Comparison of ENCODE assay signal across 25 cellular contexts in genomic region chr7:739964-740942, GRCh38. TPM values are rescaled to one million over a fixed set of nuclear protein-coding genes. Genes with fewer than 3 reads are reported as not detected.
DNase-seq lines count a peak whose midpoint lies in the region; ATAC-seq, FAIRE-seq and TF ChIP-seq lines count a peak whose summit lies in the region.
"Had no signal": no experiment of that assay in that cellular context is flagged by ENCODE, and none has a peak within 500 bp of the region (broad histone marks: within the 10 kb centered on the region; RNA-seq: fewer than 3 reads in every experiment).

No MANE protein-coding gene starts in this region.

- ATAC-seq in GM19395 (IDR thresholded peaks at IDR 0.05; ENCODE audit: unreplicated experiment), result no peak

- FAIRE-seq in GM12892 (lab: Jason Lieb, UNC), result no peak
- FAIRE-seq: G401.6 had no signal

- H3K36me3 ChIP-seq in HUES6 (ENCODE audit: control insufficient read depth, insufficient read depth, low read length), result peaks cover 52% of the 10 kb centered on the region

- H3K27me3 ChIP-seq in HUES6 (ENCODE audit: control insufficient read depth, insufficient read depth, low read length), result no peaks in the 10 kb centered on the region
- H3K27me3 ChIP-seq: BLaER1 treated with 17β-estradiol and CSF1 and Interleukin-3, amounts not matched to agents 10 nM and 100 nM; esophagus squamous epithelium; transverse colon had no signal

- intact Hi-C loops in posterior vena cava (cut with DNase I), result no loop called here

- TF ChIP-seq POLR2A in GM12892 (IDR thresholded peaks at IDR 0.05; ENCODE audit: low read depth, low read length), result 0 out of 2 replicates have a peak, but pooled peaks have one; percentile 21

- H3K9me3 ChIP-seq in HUES6 (ENCODE audit: control insufficient read depth, insufficient read depth, low read depth, low read length), result peaks cover 3% of the 10 kb centered on the region
- H3K9me3 ChIP-seq: esophagus squamous epithelium, HAP-1, transverse colon had no signal

- H3K9me3 Mint-ChIP-seq in glutamatergic neuron (ENCODE audit: unreplicated experiment), result peaks cover 5% of the 10 kb centered on the region
- H3K9me3 Mint-ChIP-seq: dendritic cell treated with granulocyte-macrophage colony-stimulating factor and Interleukin-4, amounts not matched to agents 40 ng/mL and 50 ng/mL, for 4 days; endodermal cell had no signal

- TF ChIP-seq CTCF in glutamatergic neuron (IDR thresholded peaks at IDR 0.05; ENCODE audit: partially characterized antibody, unreplicated experiment), result no peak

- no peaks in the 10 kb centered on the region for H3K4me1 ChIP-seq in HUES6 (ENCODE audit: control insufficient read depth, insufficient read depth, low read length)
- H3K4me1 ChIP-seq: HAP-1, transverse colon had no signal

- no peak overlapping the region for H3K4me3 Mint-ChIP-seq in glutamatergic neuron (ENCODE audit: unreplicated experiment)
- H3K4me3 Mint-ChIP-seq: activated naive CD8-positive, alpha-beta T cell; dendritic cell treated with granulocyte-macrophage colony-stimulating factor and Interleukin-4, amounts not matched to agents 40 ng/mL and 50 ng/mL, for 4 days; endodermal cell; T-helper 2 cell treated with Interferon-gamma antibody and Interleukin-4, amounts not matched to agents 5 μg/mL and 100 μg/mL, for 36 hours had no signal

- peaks cover 5% of the 10 kb centered on the region for H3K4me1 Mint-ChIP-seq in glutamatergic neuron (ENCODE audit: low read depth, unreplicated experiment)
- H3K4me1 Mint-ChIP-seq: endodermal cell had no signal

- H3K36me3 Mint-ChIP-seq in glutamatergic neuron (ENCODE audit: unreplicated experiment), result no peaks in the 10 kb centered on the region

- DNase-seq in GM12892 (ENCODE audit: insufficient read length) (no peak), glutamatergic neuron (peak; percentile 13), posterior vena cava (ENCODE audit: low spot score) (peak; percentile 73), activated gamma-delta T cell treated with Interleukin-2 at 50 U/mL for 16 hours (no peak)
- DNase-seq in activated CD8-positive, alpha-beta memory T cell treated with anti-CD3 and anti-CD28 coated beads, Interleukin-2, amount 50 U/mL, for 48 hours, result no peak
- DNase-seq: central memory CD4-positive, alpha-beta T cell; COR-L47; endodermal cell; esophagus squamous epithelium; foreskin melanocyte; mesenchymal stem cell; NCI-H146; NCI-H446; NCI-H774; stimulated activated CD4-positive, alpha-beta T cell treated with anti-CD3 and anti-CD28 coated beads, Interleukin-2, amount 100 ng/mL, for 24 hours; transverse colon had no signal

- no peak overlapping the region for H3K4me3 ChIP-seq in HUES6 (ENCODE audit: low read depth, low read length)
- H3K4me3 ChIP-seq: BLaER1 treated with 17β-estradiol and CSF1 and Interleukin-3, amounts not matched to agents 10 nM and 100 nM; esophagus squamous epithelium; HAP-1; smooth muscle cell; transverse colon had no signal

- H3K27me3 Mint-ChIP-seq in glutamatergic neuron (ENCODE audit: unreplicated experiment), result peaks cover 2% of the 10 kb centered on the region
- H3K27me3 Mint-ChIP-seq: activated naive CD8-positive, alpha-beta T cell; dendritic cell treated with granulocyte-macrophage colony-stimulating factor and Interleukin-4, amounts not matched to agents 40 ng/mL and 50 ng/mL, for 4 days had no signal

- 0 out of 2 replicates have a peak overlapping the region, but pooled peaks have one; percentile 6 for H3K27ac ChIP-seq in HUES6 (ENCODE audit: low read depth, low read length)
- H3K27ac ChIP-seq: BLaER1 treated with 17β-estradiol and CSF1 and Interleukin-3, amounts not matched to agents 10 nM and 100 nM; esophagus squamous epithelium; transverse colon had no signal

- H3K27ac Mint-ChIP-seq in glutamatergic neuron (ENCODE audit: unreplicated experiment), result no peak overlapping the region
- H3K27ac Mint-ChIP-seq: activated naive CD8-positive, alpha-beta T cell; dendritic cell treated with granulocyte-macrophage colony-stimulating factor and Interleukin-4, amounts not matched to agents 40 ng/mL and 50 ng/mL, for 4 days; T-helper 2 cell treated with Interferon-gamma antibody and Interleukin-4, amounts not matched to agents 5 μg/mL and 100 μg/mL, for 36 hours had no signal

- H3K9ac ChIP-seq in HUES6 (ENCODE audit: low read length), result no peak overlapping the region
- H3K9ac ChIP-seq: BLaER1 treated with 17β-estradiol and CSF1 and Interleukin-3, amounts not matched to agents 10 nM and 100 nM had no signal

RNA-seq across cellular contexts. Expression of gene PRKAR1B, which starts 13.2 kb away (rescaled TPM):
- polyA plus RNA-seq in GM12892 (2012; ENCODE audit: missing spikeins), result 13.1 TPM
- total RNA-seq in glutamatergic neuron (ENCODE audit: unreplicated experiment), result 12.8 TPM
- total RNA-seq in posterior vena cava, result 10 to 100 TPM; 10.1 TPM

RNA-seq across cellular contexts. Expression of gene DNAAF5, which starts 13.8 kb away (rescaled TPM):
- polyA plus RNA-seq in GM12892 (2012; ENCODE audit: missing spikeins), result 22.8 TPM
- total RNA-seq in glutamatergic neuron (ENCODE audit: unreplicated experiment) (15.2 TPM), posterior vena cava (10 to 100 TPM; 12.6 to 16.9 TPM)

Comparison
In these comparisons a context has a peak if more than half of its experiments do, and no peak if none do; other contexts are left out.
1. DNase-seq: peak in glutamatergic neuron (single experiment) and posterior vena cava (single experiment); none in GM12892 (single experiment), activated CD8-positive, alpha-beta memory T cell treated with anti-CD3 and anti-CD28 coated beads, Interleukin-2, amount 50 U/mL, for 48 hours (single experiment) and activated gamma-delta T cell treated with Interleukin-2 at 50 U/mL for 16 hours (single experiment).